ENCODE assay signal across 21 cellular contexts in genomic region chr6:849075-849506, GRCh38.
A peak's percentile ranks its signal among the peaks of the same experiment; 100 is the strongest.
DNase-seq lines count a peak whose midpoint lies in the region; ATAC-seq and TF ChIP-seq lines count a peak whose summit lies in the region.
"Had no signal": no experiment of that assay in that cellular context is flagged by ENCODE, and none has a peak within 500 bp of the region (broad histone marks: within the 10 kb centered on the region; RNA-seq: fewer than 3 reads in every experiment).

No MANE protein-coding gene starts in this region.

- H3K27me3 ChIP-seq in BLaER1 treated with 17β-estradiol and CSF1 and Interleukin-3, amounts not matched to agents 10 nM and 100 nM: no peaks in the 10 kb centered on the region

- H3K9ac ChIP-seq in BLaER1 treated with 17β-estradiol and CSF1 and Interleukin-3, amounts not matched to agents 10 nM and 100 nM: no peak overlapping the region

- H3K4me1 ChIP-seq in BLaER1 treated with 17β-estradiol and CSF1 and Interleukin-3, amounts not matched to agents 10 nM and 100 nM: peaks cover 2 to 35% (median 26%) of the 10 kb centered on the region in 10 experiments; a peak in 18 of 20 replicates
- no peaks in the 10 kb centered on the region for H3K4me1 ChIP-seq in HEK293 (ENCODE audit: control insufficient read depth, insufficient read depth, low read length)

- H3K4me2 ChIP-seq in BLaER1 treated with 17β-estradiol and CSF1 and Interleukin-3, amounts not matched to agents 10 nM and 100 nM: peak overlapping the region in 9 of 11 experiments; percentile 10 to 73 (median 59); a peak in 16 of 22 replicates

- H4K20me1 ChIP-seq in BLaER1 treated with 17β-estradiol and CSF1 and Interleukin-3, amounts not matched to agents 10 nM and 100 nM: no peaks in the 10 kb centered on the region

- no peak overlapping the region for H3K4me3 ChIP-seq in BLaER1 treated with 17β-estradiol and CSF1 and Interleukin-3, amounts not matched to agents 10 nM and 100 nM
- H3K4me3 ChIP-seq in HEK293 (ENCODE audit: low read depth, low read length): no peak overlapping the region
- H3K4me3 ChIP-seq: GM12878 had no signal

- no peak overlapping the region for H3K27ac ChIP-seq in BLaER1 treated with 17β-estradiol and CSF1 and Interleukin-3, amounts not matched to agents 10 nM and 100 nM
- H3K27ac ChIP-seq in HEK293 (ENCODE audit: extremely low read depth, low read depth, low read length): no peak overlapping the region
- H3K27ac ChIP-seq: C4-2B had no signal

- H3K9me3 ChIP-seq in BLaER1 treated with 17β-estradiol and CSF1 and Interleukin-3, amounts not matched to agents 10 nM and 100 nM (replicated peaks in 1 of 11): peaks cover 0 to 13% (median 6%) of the 10 kb centered on the region in 11 experiments; a peak in 8 of 22 replicates
- H3K9me3 ChIP-seq in HEK293 (ENCODE audit: control insufficient read depth, insufficient read depth, low read depth, low read length): no peaks in the 10 kb centered on the region

- no peak for TF ChIP-seq CTCF in HEK293 (tag by site-specific recombination; IDR thresholded peaks at IDR 0.05)

- POLR2A ChIA-PET in HEK293 (lab: Yijun Ruan, JAX): no interaction called here

- CTCF ChIA-PET in HEK293 (lab: Yijun Ruan, JAX): interaction anchor here (0.6 to 1.2 kb wide), 2 partner anchors 40 to 671 kb away, joined by 3 read pairs; no protein-coding TSS in a partner anchor

- DNase-seq in OCI-M1 (lab: John Stamatoyannopoulos, UW) (peak; percentile 77), occipital lobe (lab: John Stamatoyannopoulos, UW) (no peak), AML-193 (lab: John Stamatoyannopoulos, UW) (no peak), COLO668 (lab: John Stamatoyannopoulos, UW; ENCODE audit: unreplicated experiment) (no peak)
- DNase-seq: 8988T; ACHN; CD4-positive, alpha-beta T cell; CD8-positive, alpha-beta T cell; COR-L47; DMS 273 treated with DMSO at 0.1 percent for 48 hours; DMS153; DMS53; DMS79; DND-41; EL; GDM1 had no signal

- no peak for ATAC-seq in HG03469 (IDR thresholded peaks at IDR 0.05; ENCODE audit: unreplicated experiment)
- ATAC-seq: CD8-positive, alpha-beta T cell; GM12878 had no signal

- H3K36me3 ChIP-seq in BLaER1 treated with 17β-estradiol and CSF1 and Interleukin-3, amounts not matched to agents 10 nM and 100 nM: no peaks in the 10 kb centered on the region
- no peaks in the 10 kb centered on the region for H3K36me3 ChIP-seq in HEK293 (ENCODE audit: control insufficient read depth in 2 of 2, insufficient read depth in 1 of 2, low read length in 2 of 2)

TF ChIP-seq in HEK293, 187 proteins besides CTCF, POLR2A, EP300 and RAD21:
- TF ChIP-seq BCL6B (tag by site-specific recombination; IDR thresholded peaks at IDR 0.05): no peak
- TF ChIP-seq EGR2 (tag by site-specific recombination; IDR thresholded peaks at IDR 0.05; ENCODE audit: low read depth): peak; percentile 57
